Comparison of ENCODE assay signal across 8 cellular contexts in the genomic region with DNA sequence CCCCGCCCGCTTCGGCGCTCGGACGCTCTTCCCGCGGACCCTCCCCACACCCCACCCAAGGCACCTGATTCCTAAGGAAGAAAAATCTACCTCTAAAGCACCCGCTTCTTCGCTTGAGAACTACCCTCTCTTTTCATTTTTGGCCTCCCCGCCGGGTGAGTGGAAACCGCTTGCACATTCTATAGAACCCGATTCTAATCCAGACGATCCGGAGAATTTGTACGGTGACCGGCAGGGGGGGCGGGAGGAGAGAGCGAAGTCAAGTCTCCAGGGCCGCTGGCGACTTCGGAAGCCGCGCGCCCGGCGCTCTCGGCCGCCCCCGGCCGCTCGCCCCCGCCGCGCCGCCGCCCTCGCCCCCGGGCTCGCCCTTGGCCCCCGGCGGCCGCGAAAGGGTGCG. TPM values are rescaled to one million over a fixed set of nuclear protein-coding genes. Genes with fewer than 3 reads are reported as not detected.
DNase-seq lines count a peak whose midpoint lies in the region; ATAC-seq, FAIRE-seq and TF ChIP-seq lines count a peak whose summit lies in the region.

A gene (plus strand): TSS at position 262 of the 397 bp plus-strand sequence. CDS start 221 bp downstream, outside the sequence.

- peak within 1 kb of the TSS; percentile 84 for H3K4me3 ChIP-seq in SJSA1
- peak within 1 kb of the TSS; percentile 67 to 84 (median 78) for H3K4me3 ChIP-seq in keratinocyte (ENCODE audit: control insufficient read depth in 2 of 3, extremely low read depth in 1 of 3, insufficient read depth in 2 of 3, low read depth in 1 of 3, low read length in 3 of 3)
- H3K4me3 ChIP-seq in skin epidermis, result peak within 1 kb of the TSS; percentile 34 to 65 (median 51)

- H3K27ac ChIP-seq in SJSA1 (peak within 1 kb of the TSS; percentile 94), keratinocyte (ENCODE audit: control insufficient read depth, insufficient read depth, low read length) (no peak within 1 kb of the TSS), skin epidermis (peak within 1 kb of the TSS in 11 of 21 experiments; percentile 18 to 82 (median 64))

- no peak for FAIRE-seq in keratinocyte (lab: Jason Lieb, UNC)

- H3K9ac ChIP-seq in keratinocyte (ENCODE audit: control insufficient read depth, extremely low read depth, insufficient read depth, low read length), result peak within 1 kb of the TSS; percentile 74

- no peaks in the 10 kb centered on the region for H4K20me1 ChIP-seq in keratinocyte (ENCODE audit: control insufficient read depth, extremely low read depth, insufficient read depth, low read length)

- H3K27me3 ChIP-seq in SJSA1 (replicated peaks) (no peaks in the 10 kb centered on the region), keratinocyte (ENCODE audit: control insufficient read depth, extremely low read depth, insufficient read depth, low read length) (no peaks in the 10 kb centered on the region)

- H3K36me3 ChIP-seq in SJSA1 (peaks cover 41% of the 10 kb centered on the region), keratinocyte (ENCODE audit: control insufficient read depth in 2 of 2, extremely low read depth in 1 of 2, insufficient read depth in 2 of 2, low read length in 2 of 2) (no peaks in the 10 kb centered on the region)

- H3K4me2 ChIP-seq in keratinocyte (ENCODE audit: control insufficient read depth, extremely low read depth, insufficient read depth, low read depth, low read length), result peak within 1 kb of the TSS; percentile 94

- H3K9me1 ChIP-seq in keratinocyte (ENCODE audit: control insufficient read depth, extremely low read depth, insufficient read depth, low read length), result no peaks in the 10 kb centered on the region

- dilution Hi-C loops in keratinocyte (cut with MboI; ENCODE audit: extremely low pct_ligation_motif_present, low sequenced_read_pairs), result no loop called here

- peak within 1 kb of the TSS; percentile 96 for H2AFZ ChIP-seq in keratinocyte (ENCODE audit: control insufficient read depth, low read length)

- TF ChIP-seq CTCF in keratinocyte (optimal IDR thresholded peaks at IDR 0.05 in 1 of 3, IDR thresholded peaks at IDR 0.05 in 1 of 3, conservative IDR thresholded peaks at IDR 0.05 in 1 of 3; ENCODE audit: extremely low read depth in 1 of 3, insufficient read depth in 2 of 3, low read length in 3 of 3), result peak; percentile 21 to 54 (median 53)

- H3K4me1 ChIP-seq in SJSA1 (replicated peaks) (peaks cover 55% of the 10 kb centered on the region), keratinocyte (ENCODE audit: control insufficient read depth, extremely low read depth, insufficient read depth, low read length) (peaks cover 17% of the 10 kb centered on the region)

- peak; percentile 26 for DNase-seq in activated naive CD4-positive, alpha-beta T cell treated with Interleukin-2 at 50 U/mL for 16 hours
- no peak for DNase-seq in activated naive CD4-positive, alpha-beta T cell (lab: John Stamatoyannopoulos, UW)
- DNase-seq in SJSA1 (ENCODE audit: low read depth in 1 of 2, low spot score in 2 of 2) (peak; percentile 73 to 85), cerebellar cortex (ENCODE audit: low spot score) (peak; percentile 50), keratinocyte (ENCODE audit: low read depth, low spot score) (no peak), activated gamma-delta T cell treated with Interleukin-2 at 50 U/mL for 16 hours (no peak)

- H3K9me3 ChIP-seq in SJSA1 (replicated peaks) (no peaks in the 10 kb centered on the region), keratinocyte (ENCODE audit: control insufficient read depth, low read depth, low read length) (no peaks in the 10 kb centered on the region)

- no peak for ATAC-seq in HG03521 (IDR thresholded peaks at IDR 0.05; ENCODE audit: unreplicated experiment)

- H3K79me2 ChIP-seq in keratinocyte (ENCODE audit: control insufficient read depth, insufficient read depth, low read length), result no peaks in the 10 kb centered on the region

RNA-seq across cellular contexts. Expression of the gene that starts here (rescaled TPM):
- total RNA-seq in SJSA1 (2014; rRNA removed; shearing (Covaris generic)), result 30.3 and 43.7 TPM in 2 replicates
- polyA plus RNA-seq in keratinocyte, result 1.3 to 1.9 TPM (median 1.3 TPM) in 3 replicates
- polyA plus RNA-seq in keratinocyte (2011; ENCODE audit: low read depth), result 0.17 TPM
- polyA plus RNA-seq in keratinocyte (2011; cell fraction: cytosol; rRNA removed), result 1.5 and 1.8 TPM in 2 replicates
- polyA plus RNA-seq in keratinocyte (2011; cell fraction: nucleus; rRNA removed), result 1.6 and 1.7 TPM in 2 replicates
- 0.18 and 1.1 TPM in 2 replicates for polyA plus RNA-seq in keratinocyte (2012; ENCODE audit: low replicate concordance)
- 1.2 to 6.2 TPM (median 5.8 TPM) in 3 replicates for polyA minus RNA-seq in keratinocyte
- 4.8 TPM for polyA minus RNA-seq in keratinocyte (2011; cell fraction: cytosol; rRNA and poly(A)+ RNA removed)
- polyA minus RNA-seq in keratinocyte (2011; cell fraction: nucleus; rRNA and poly(A)+ RNA removed), result 0.53 and 2.6 TPM in 2 replicates

Comparison
In these comparisons a context has a peak if more than half of its experiments do, and no peak if none do; other contexts are left out.
1. DNase-seq: peak in activated naive CD4-positive, alpha-beta T cell treated with Interleukin-2 at 50 U/mL for 16 hours (single experiment), SJSA1 (2 of 2) and cerebellar cortex (single experiment); none in activated naive CD4-positive, alpha-beta T cell (0 of 4), keratinocyte (single experiment) and activated gamma-delta T cell treated with Interleukin-2 at 50 U/mL for 16 hours (single experiment).
2. Peak in every context shown above with its lines, with median percentiles within 50 percentile points of each other: H3K4me3 ChIP-seq.